23 cellular contexts compared by ENCODE assay signal in the genomic region with DNA sequence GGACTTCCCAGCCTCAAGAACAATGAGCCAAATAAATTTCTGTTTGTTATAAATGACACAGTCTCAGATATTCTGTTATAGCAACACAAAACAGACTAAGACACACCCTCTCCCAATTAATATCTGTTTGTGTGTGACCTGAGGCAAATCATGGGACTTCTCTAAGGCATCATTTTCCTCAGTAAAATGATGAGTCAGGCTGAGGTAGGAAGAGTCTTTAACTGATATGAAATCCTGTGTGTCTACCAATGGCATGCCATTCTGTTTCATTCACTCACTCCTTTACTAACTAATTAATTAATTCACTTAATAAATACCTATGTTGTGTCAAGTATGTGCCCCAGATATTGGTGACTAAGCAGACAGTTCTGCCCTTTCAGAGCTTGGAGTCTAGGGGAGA.
DNase-seq lines count a peak whose midpoint lies in the region; ATAC-seq and TF ChIP-seq lines count a peak whose summit lies in the region.
"Had no signal": no experiment of that assay in that cellular context is flagged by ENCODE, and none has a peak within 500 bp of the region (broad histone marks: within the 10 kb centered on the region; RNA-seq: fewer than 3 reads in every experiment).

No MANE protein-coding gene starts in this region.

- H3K27ac Mint-ChIP-seq in MCF 10A (ENCODE audit: low read depth, unreplicated experiment) (peak overlapping the region; percentile 47), T-cell (peak overlapping the region; percentile 78 to 83), endothelial cell (ENCODE audit: unreplicated experiment) (no peak overlapping the region)
- H3K27ac Mint-ChIP-seq: stimulated activated memory B cell treated with anti-CD40 and anti-IgM and Interleukin-4, amounts not matched to agents 10 μg/mL and 1 μg/mL and 100 μg/mL, for 72 hours; type B pancreatic cell had no signal

- CTCF ChIA-PET in MCF 10A (lab: Yijun Ruan, JAX) (no interaction called here), T-cell (lab: Charles Lee) (no interaction called here)

- intact Hi-C loops in MCF 10A (cut with micrococcal nuclease) (no loop called here), breast epithelium (cut with DNase I; ENCODE audit: low total_unique reads) (no loop called here)

- ATAC-seq in T-cell (replicated peaks in 1 of 4): no peak
- ATAC-seq in HG02870 (IDR thresholded peaks at IDR 0.05; ENCODE audit: unreplicated experiment): no peak
- ATAC-seq: left lobe of liver; stimulated activated memory B cell treated with anti-CD40 and anti-IgM and Interleukin-4, amounts not matched to agents 10 μg/mL and 1 μg/mL and 100 μg/mL, for 72 hours had no signal

- no peaks in the 10 kb centered on the region for H3K27me3 Mint-ChIP-seq in MCF 10A (ENCODE audit: insufficient read depth, unreplicated experiment)
- H3K27me3 Mint-ChIP-seq in T-cell: no peaks in the 10 kb centered on the region
- H3K27me3 Mint-ChIP-seq in endothelial cell (ENCODE audit: unreplicated experiment): peaks cover 5% of the 10 kb centered on the region

- H3K4me1 ChIP-seq in breast epithelium: no peaks in the 10 kb centered on the region
- H3K4me1 ChIP-seq: colonic mucosa, gastrocnemius medialis had no signal

- H3K27ac ChIP-seq in breast epithelium: no peak overlapping the region
- H3K27ac ChIP-seq: colonic mucosa, epithelial cell of prostate, gastrocnemius medialis, GM23248, RWPE1 had no signal

- DNase-seq in MCF 10A (ENCODE audit: unreplicated experiment): no peak
- DNase-seq in breast epithelium (ENCODE audit: low spot score in 2 of 2): no peak
- DNase-seq in T-cell: no peak
- DNase-seq in endothelial cell (ENCODE audit: low spot score): no peak
- no peak for DNase-seq in NCI-H146 (lab: John Stamatoyannopoulos, UW)
- no peak for DNase-seq in inferior parietal cortex (ENCODE audit: extremely low spot score)
- no peak for DNase-seq in ecto neural progenitor cell (ENCODE audit: low spot score)
- DNase-seq: activated CD8-positive, alpha-beta memory T cell treated with anti-CD3 and anti-CD28 coated beads for 24 hours; activated effector memory CD4-positive, alpha-beta T cell treated with anti-CD3 and anti-CD28 coated beads, Interleukin-2, amount 50 U/mL, for 16 hours; colonic mucosa; COR-L47; gastrocnemius medialis; GM23248; MG63; NCI-H187; NCI-H446; retina had no signal

- H3K36me3 Mint-ChIP-seq in MCF 10A (ENCODE audit: insufficient read depth, unreplicated experiment) (peaks cover 6% of the 10 kb centered on the region), T-cell (peaks cover 7% of the 10 kb centered on the region), endothelial cell (ENCODE audit: low read depth, unreplicated experiment) (no peaks in the 10 kb centered on the region)
- H3K36me3 Mint-ChIP-seq: stimulated activated memory B cell treated with anti-CD40 and anti-IgM and Interleukin-4, amounts not matched to agents 10 μg/mL and 1 μg/mL and 100 μg/mL, for 72 hours had no signal

- H3K4me1 Mint-ChIP-seq in MCF 10A (ENCODE audit: insufficient read depth, unreplicated experiment) (peaks cover 17% of the 10 kb centered on the region), T-cell (peaks cover 58 to 80% (median 60%) of the 10 kb centered on the region in 3 donors), endothelial cell (ENCODE audit: unreplicated experiment) (peaks cover 13% of the 10 kb centered on the region)
- H3K4me1 Mint-ChIP-seq: stimulated activated memory B cell treated with anti-CD40 and anti-IgM and Interleukin-4, amounts not matched to agents 10 μg/mL and 1 μg/mL and 100 μg/mL, for 72 hours had no signal

- H3K9me3 Mint-ChIP-seq in MCF 10A (ENCODE audit: unreplicated experiment) (no peaks in the 10 kb centered on the region), T-cell (peaks cover 0 to 4% (median 0%) of the 10 kb centered on the region in 3 donors), endothelial cell (ENCODE audit: unreplicated experiment) (no peaks in the 10 kb centered on the region)

- no peaks in the 10 kb centered on the region for H3K9me3 ChIP-seq in breast epithelium
- H3K9me3 ChIP-seq: colonic mucosa, gastrocnemius medialis, MG63 had no signal

- BruUV-seq in MCF 10A (replicated peaks; lab: Mats Ljungman, UMichigan): no TSS peak

- H3K4me3 ChIP-seq in breast epithelium: no peak overlapping the region
- H3K4me3 ChIP-seq: colonic mucosa, gastrocnemius medialis, GM23248, MG63 had no signal

- POLR2A ChIA-PET in MCF 10A (lab: Yijun Ruan, JAX): interaction anchor here (0.6 kb wide), 1 partner anchor 240 kb away, joined by 3 read pairs; no protein-coding TSS in a partner anchor
- POLR2A ChIA-PET in T-cell (lab: Charles Lee): no interaction called here

- no peaks in the 10 kb centered on the region for H3K27me3 ChIP-seq in breast epithelium
- H3K27me3 ChIP-seq: colonic mucosa, gastrocnemius medialis, MG63 had no signal

- TF ChIP-seq POLR2A in breast epithelium (IDR thresholded peaks at IDR 0.05): no peak

- TF ChIP-seq CTCF in MCF 10A (IDR thresholded peaks at IDR 0.05; ENCODE audit: unreplicated experiment): no peak
- TF ChIP-seq CTCF in breast epithelium (IDR thresholded peaks at IDR 0.05): no peak
- no peak for TF ChIP-seq CTCF in endothelial cell (IDR thresholded peaks at IDR 0.05; ENCODE audit: unreplicated experiment)

- H3K36me3 ChIP-seq in breast epithelium: no peaks in the 10 kb centered on the region
- H3K36me3 ChIP-seq: colonic mucosa, gastrocnemius medialis, MG63 had no signal

- H3K4me3 Mint-ChIP-seq in MCF 10A (ENCODE audit: unreplicated experiment) (no peak overlapping the region), T-cell (peak overlapping the region in 1 of 3 donors; percentile 3), endothelial cell (ENCODE audit: unreplicated experiment) (peak overlapping the region; percentile 5)
- H3K4me3 Mint-ChIP-seq: stimulated activated memory B cell treated with anti-CD40 and anti-IgM and Interleukin-4, amounts not matched to agents 10 μg/mL and 1 μg/mL and 100 μg/mL, for 72 hours; type B pancreatic cell had no signal
